Comparison of ENCODE assay signal across 8 cellular contexts in genomic region chr14:21526672-21527319, GRCh38. TPM values are rescaled to one million over a fixed set of nuclear protein-coding genes. Genes with fewer than 3 reads are reported as not detected.
DNase-seq lines count a peak whose midpoint lies in the region; ATAC-seq, FAIRE-seq and TF ChIP-seq lines count a peak whose summit lies in the region.

No MANE protein-coding gene starts in this region.

- H3K36me3 Mint-ChIP-seq in naive thymus-derived CD8-positive, alpha-beta T cell = no peaks in the 10 kb centered on the region

- in situ Hi-C loops in GM23248 (cut with MboI) = no loop called here

- H3K27ac Mint-ChIP-seq in naive thymus-derived CD8-positive, alpha-beta T cell = peak overlapping the region; percentile 63 to 91 (median 81)

- H4K20me1 ChIP-seq in GM23248 (ENCODE audit: insufficient read depth) = no peaks in the 10 kb centered on the region

- no peak for FAIRE-seq in urothelium cell line (lab: Jason Lieb, UNC)

- peak overlapping the region; percentile 96 for H2AFZ ChIP-seq in GM23248

- peaks cover 9 to 35% (median 19%) of the 10 kb centered on the region in 4 donors for H3K4me1 Mint-ChIP-seq in naive thymus-derived CD8-positive, alpha-beta T cell

- H3K4me3 ChIP-seq in GM23248 (peak overlapping the region; percentile 86), dorsolateral prefrontal cortex (peak overlapping the region; percentile 36 to 86 (median 74))

- no peaks in the 10 kb centered on the region for H3K79me2 ChIP-seq in GM23248 (ENCODE audit: insufficient read depth)

- no peaks in the 10 kb centered on the region for H3K9me2 ChIP-seq in GM23248 (ENCODE audit: insufficient read depth)

- peak overlapping the region; percentile 77 to 96 (median 88) for H3K4me3 Mint-ChIP-seq in naive thymus-derived CD8-positive, alpha-beta T cell

- peaks cover 10% of the 10 kb centered on the region; the same call in 1 of the 2 replicates for H3K27me3 ChIP-seq in GM23248 (replicated peaks; ENCODE audit: insufficient read depth)
- no peaks in the 10 kb centered on the region for H3K27me3 ChIP-seq in dorsolateral prefrontal cortex

- H3K27ac ChIP-seq in GM23248 = no peak overlapping the region
- peak overlapping the region in 35 of 59 donors; percentile 3 to 93 (median 77) for H3K27ac ChIP-seq in dorsolateral prefrontal cortex

- peak overlapping the region; percentile 95 for H3K4me2 ChIP-seq in GM23248 (ENCODE audit: unreplicated experiment)

- H3K4me1 ChIP-seq in GM23248 (ENCODE audit: insufficient read depth) = peaks cover 1% of the 10 kb centered on the region

- peaks cover 0 to 2% (median 0%) of the 10 kb centered on the region in 5 donors for H3K27me3 Mint-ChIP-seq in naive thymus-derived CD8-positive, alpha-beta T cell

- TF ChIP-seq CTCF in dorsolateral prefrontal cortex (IDR thresholded peaks at IDR 0.05 in 54 of 56, conservative IDR thresholded peaks at IDR 0.05 in 2 of 56; ENCODE audit: low read depth in 1 of 56, partially characterized antibody in 56 of 56) = no peak

- no peaks in the 10 kb centered on the region for H3K9me3 Mint-ChIP-seq in naive thymus-derived CD8-positive, alpha-beta T cell

- ATAC-seq in naive thymus-derived CD8-positive, alpha-beta T cell = peak in 1 of 2 donors; percentile 19
- no peak for ATAC-seq in GM18868 (IDR thresholded peaks at IDR 0.05; ENCODE audit: unreplicated experiment)
- no peak for ATAC-seq in GM21786 (IDR thresholded peaks at IDR 0.05; ENCODE audit: unreplicated experiment)

- H3K36me3 ChIP-seq in GM23248 (ENCODE audit: low read depth) = no peaks in the 10 kb centered on the region

- H3K9ac ChIP-seq in GM23248 = 0 out of 2 replicates have a peak overlapping the region, but pooled peaks have one; percentile 71

- 30 to 40% methylated on average over 11 to 13 of the region's 13 CpGs for WGBS in GM23248 (ENCODE audit: low coverage in 1 of 2, low lambda C conversion rate in 2 of 2, missing lambda C conversion rate in 2 of 2), 2 experiments

- DNase-seq in GM23248 (no peak), NCI-H2171 (lab: John Stamatoyannopoulos, UW) (peak; percentile 75), dorsolateral prefrontal cortex (peak in 1 of 10 donors; percentile 18), urothelium cell line (ENCODE audit: low spot score) (no peak), posterior cingulate gyrus (no peak)
- DNase-seq in naive thymus-derived CD8-positive, alpha-beta T cell = peak in 2 of 10 donors; percentile 9 to 14

- peaks cover 6% of the 10 kb centered on the region; the same call in 1 of the 2 replicates for H3F3A ChIP-seq in GM23248 (ENCODE audit: insufficient read depth)

- intact Hi-C loops in dorsolateral prefrontal cortex (cut with DNase I) (no loop called here), posterior cingulate gyrus (cut with DNase I) (loop anchor here (2.0 kb wide), 1 partner anchor 30 kb away; no protein-coding TSS in a partner anchor)

- POLR2A ChIA-PET in naive thymus-derived CD8-positive, alpha-beta T cell (lab: Charles Lee) = interaction anchor here (0.9 to 4.8 kb wide), 9 partner anchors 10 to 1239 kb away, joined by 3 to 46 read pairs (median 5); partner anchors contain the start of genes CHD8, METTL3, RAB2B and TOX4

- H3K9me3 ChIP-seq in GM23248 (ENCODE audit: low read depth) = no peaks in the 10 kb centered on the region

RNA-seq across cellular contexts. Expression of gene SALL2, which starts 0.7 kb away (rescaled TPM):
- total RNA-seq in GM23248 (2014; rRNA removed; shearing (Covaris generic)) = 0.25 and 2.7 TPM in 2 replicates
- polyA plus RNA-seq in GM23248 (2016; fragmentation: Nextera tagmentation; extraction: Ambion mirVana) = 0.69 and 1.3 TPM in 2 replicates
- total RNA-seq in dorsolateral prefrontal cortex = 10 to 100 TPM; 23.3 to 80.6 (median 42.7) TPM
- 1 to 10 TPM; 6.2 to 6.7 TPM for total RNA-seq in naive thymus-derived CD8-positive, alpha-beta T cell
- polyA plus RNA-seq in naive thymus-derived CD8-positive, alpha-beta T cell = 1 to 10 TPM; 2.5 to 3.8 (median 2.5) TPM

RNA-seq across cellular contexts. Expression of gene METTL3, which starts 15.7 kb away (rescaled TPM):
- 44.1 and 44.5 TPM in 2 replicates for total RNA-seq in GM23248 (2014; rRNA removed; shearing (Covaris generic))
- polyA plus RNA-seq in GM23248 (2016; fragmentation: Nextera tagmentation; extraction: Ambion mirVana) = 25.6 and 28.6 TPM in 2 replicates
- total RNA-seq in dorsolateral prefrontal cortex = 10 to 100 TPM; 30.0 to 59.4 (median 43.7) TPM
- 100 to 1,000 TPM; 113 to 116 TPM for total RNA-seq in naive thymus-derived CD8-positive, alpha-beta T cell
- polyA plus RNA-seq in naive thymus-derived CD8-positive, alpha-beta T cell = 10 to 100 TPM; 12.4 to 24.5 (median 20.5) TPM

RNA-seq across cellular contexts. Expression of gene TOX4, which starts 49.8 kb away (rescaled TPM):
- 23.6 and 27.2 TPM in 2 replicates for total RNA-seq in GM23248 (2014; rRNA removed; shearing (Covaris generic))
- polyA plus RNA-seq in GM23248 (2016; fragmentation: Nextera tagmentation; extraction: Ambion mirVana) = 74.2 TPM in 2 replicates
- total RNA-seq in dorsolateral prefrontal cortex = 100 to 1,000 TPM in 24 of 120 experiments, 10 to 100 TPM in 96; 64.5 to 139 (median 90.9) TPM
- total RNA-seq in naive thymus-derived CD8-positive, alpha-beta T cell = 10 to 100 TPM; 86.2 to 90.2 TPM
- 10 to 100 TPM; 68.6 to 87.5 (median 75.8) TPM for polyA plus RNA-seq in naive thymus-derived CD8-positive, alpha-beta T cell

RNA-seq across cellular contexts. Expression of gene RAB2B, which starts 50.0 kb away (rescaled TPM):
- 21.1 and 31.6 TPM in 2 replicates for total RNA-seq in GM23248 (2014; rRNA removed; shearing (Covaris generic))
- 14.7 and 15.6 TPM in 2 replicates for polyA plus RNA-seq in GM23248 (2016; fragmentation: Nextera tagmentation; extraction: Ambion mirVana)
- 10 to 100 TPM; 27.7 to 58.6 (median 42.6) TPM for total RNA-seq in dorsolateral prefrontal cortex
- 10 to 100 TPM; 28.5 to 29.2 TPM for total RNA-seq in naive thymus-derived CD8-positive, alpha-beta T cell
- 10 to 100 TPM in 1 of 3 donors, 1 to 10 TPM in 2; 8.7 to 11.0 (median 9.9) TPM for polyA plus RNA-seq in naive thymus-derived CD8-positive, alpha-beta T cell

RNA-seq across cellular contexts. Expression of gene OR10G3, which starts 53.1 kb away (rescaled TPM):
- not detected in 2 replicates for total RNA-seq in GM23248 (2014; rRNA removed; shearing (Covaris generic))
- not detected in 2 replicates for polyA plus RNA-seq in GM23248 (2016; fragmentation: Nextera tagmentation; extraction: Ambion mirVana)
- not detected for total RNA-seq in dorsolateral prefrontal cortex
- total RNA-seq in naive thymus-derived CD8-positive, alpha-beta T cell = not detected
- not detected for polyA plus RNA-seq in naive thymus-derived CD8-positive, alpha-beta T cell
